8 cellular contexts compared by ENCODE assay signal in the genomic region with DNA sequence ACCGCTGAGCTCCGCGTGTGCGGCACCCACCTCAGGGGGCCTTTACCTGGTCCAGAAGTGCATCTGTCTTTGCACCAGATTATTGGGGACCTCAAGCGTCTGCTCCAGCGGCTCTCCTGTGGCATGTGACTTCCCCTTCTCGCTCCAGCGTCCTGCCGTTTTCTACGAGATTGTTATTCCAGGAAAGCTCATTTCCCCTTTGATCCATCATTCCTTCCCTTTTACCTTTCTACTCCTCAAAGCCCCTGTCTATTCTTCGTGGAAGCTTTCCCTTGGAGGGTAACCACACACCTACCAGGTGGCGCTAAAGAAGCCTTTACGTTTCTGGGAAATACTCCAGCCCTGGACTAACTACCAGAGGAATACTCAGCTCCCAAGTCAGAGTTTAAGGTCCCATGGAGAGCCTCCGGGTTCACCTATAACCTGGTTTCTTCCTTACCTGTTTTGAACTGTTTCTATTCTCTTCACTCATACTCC. TPM values are rescaled to one million over a fixed set of nuclear protein-coding genes. Genes with fewer than 3 reads are reported as not detected.
DNase-seq lines count a peak whose midpoint lies in the region; ATAC-seq and TF ChIP-seq lines count a peak whose summit lies in the region.

No MANE protein-coding gene starts in this region.

- H3F3A ChIP-seq in GM23248 (ENCODE audit: insufficient read depth): no peaks in the 10 kb centered on the region

- no peaks in the 10 kb centered on the region for H4K20me1 ChIP-seq in GM23248 (ENCODE audit: insufficient read depth)

- peaks cover 8% of the 10 kb centered on the region; the same call in 1 of the 2 replicates for H3K4me1 ChIP-seq in GM23248 (ENCODE audit: insufficient read depth)

- H3K4me3 ChIP-seq in AG04450 (ENCODE audit: low read depth, low read length): peak overlapping the region; percentile 92
- peak overlapping the region; percentile 92 for H3K4me3 ChIP-seq in GM23248
- peak overlapping the region; percentile 82 for H3K4me3 ChIP-seq in iPS-11a (ENCODE audit: low read depth, low read length)

- H3K79me2 ChIP-seq in GM23248 (ENCODE audit: insufficient read depth): peaks cover 24% of the 10 kb centered on the region

- peak overlapping the region; percentile 92 for H3K4me3 Mint-ChIP-seq in activated CD8-positive, alpha-beta T cell treated with anti-CD3 and anti-CD28 coated beads for 36 hours
- peak overlapping the region; percentile 86 for H3K4me3 Mint-ChIP-seq in stimulated activated effector memory CD8-positive, alpha-beta T cell treated with anti-CD3 and anti-CD28 coated beads, Interleukin-12 subunit alpha, Interleukin-12 subunit beta, amount 100 ng/mL, for 72 hours

- intact Hi-C loops in activated CD8-positive, alpha-beta T cell treated with anti-CD3 and anti-CD28 coated beads for 36 hours (cut with micrococcal nuclease): no loop called here

- H3K9me3 ChIP-seq in AG04450 (ENCODE audit: control insufficient read depth, insufficient read depth, low read length) (no peaks in the 10 kb centered on the region; the same call in 1 of the 2 replicates), GM23248 (ENCODE audit: low read depth) (no peaks in the 10 kb centered on the region)

- H3K4me1 Mint-ChIP-seq in activated CD8-positive, alpha-beta T cell treated with anti-CD3 and anti-CD28 coated beads for 36 hours (ENCODE audit: low read depth): peaks cover 32% of the 10 kb centered on the region
- peaks cover 21% of the 10 kb centered on the region for H3K4me1 Mint-ChIP-seq in stimulated activated effector memory CD8-positive, alpha-beta T cell treated with anti-CD3 and anti-CD28 coated beads, Interleukin-12 subunit alpha, Interleukin-12 subunit beta, amount 100 ng/mL, for 72 hours

- in situ Hi-C loops in GM23248 (cut with MboI): no loop called here

- peak overlapping the region; percentile 76 for H3K9ac ChIP-seq in GM23248

- WGBS in GM23248 (ENCODE audit: low coverage in 1 of 2, low lambda C conversion rate in 2 of 2, missing lambda C conversion rate in 2 of 2), 2 experiments: 4 to 9% methylated on average over 14 of the region's 14 CpGs

- POLR2A ChIA-PET in AG04450 (lab: Yijun Ruan, JAX): interaction anchor here (1.4 kb wide), 1 partner anchor 17 kb away, joined by 4 read pairs; no protein-coding TSS in a partner anchor
- POLR2A ChIA-PET in activated CD8-positive, alpha-beta T cell treated with anti-CD3 and anti-CD28 coated beads for 36 hours (lab: Charles Lee): interaction anchor here (0.6 to 3.0 kb wide), 4 partner anchors 8 to 220 kb away, joined by 3 to 27 read pairs (median 14); a partner anchor contains a TSS

- H3K27ac ChIP-seq in AG04450 (ENCODE audit: low read depth, low read length) (no peak overlapping the region), GM23248 (no peak overlapping the region)

- H3K27ac Mint-ChIP-seq in activated CD8-positive, alpha-beta T cell treated with anti-CD3 and anti-CD28 coated beads for 36 hours: peak overlapping the region; percentile 84
- peak overlapping the region; percentile 89 for H3K27ac Mint-ChIP-seq in stimulated activated effector memory CD8-positive, alpha-beta T cell treated with anti-CD3 and anti-CD28 coated beads, Interleukin-12 subunit alpha, Interleukin-12 subunit beta, amount 100 ng/mL, for 72 hours

- CTCF ChIA-PET in AG04450 (lab: Charles Lee): interaction anchor here (2.1 to 2.3 kb wide), 2 partner anchors 11 to 17 kb away, joined by 10 to 15 read pairs; a partner anchor contains a TSS
- CTCF ChIA-PET in activated CD8-positive, alpha-beta T cell treated with anti-CD3 and anti-CD28 coated beads for 36 hours (lab: Charles Lee): interaction anchor here (0.7 to 3.7 kb wide), 6 partner anchors 9 to 277 kb away, joined by 3 to 21 read pairs (median 4); no protein-coding TSS in a partner anchor

- H3K27me3 ChIP-seq in AG04450 (ENCODE audit: control insufficient read depth, insufficient read depth, low read length): peaks cover 10% of the 10 kb centered on the region
- no peaks in the 10 kb centered on the region for H3K27me3 ChIP-seq in GM23248 (replicated peaks; ENCODE audit: insufficient read depth)

- ATAC-seq in activated CD8-positive, alpha-beta T cell treated with anti-CD3 and anti-CD28 coated beads for 36 hours: no peak
- ATAC-seq in stimulated activated effector memory CD8-positive, alpha-beta T cell treated with anti-CD3 and anti-CD28 coated beads, Interleukin-12 subunit alpha, Interleukin-12 subunit beta, amount 100 ng/mL, for 72 hours: no peak
- no peak for ATAC-seq in HG02852 (IDR thresholded peaks at IDR 0.05; ENCODE audit: unreplicated experiment)

- DNase-seq in AG04450 (ENCODE audit: low read depth, low spot score): no peak
- peak; percentile 28 for DNase-seq in GM23248
- no peak for DNase-seq in activated CD8-positive, alpha-beta T cell treated with anti-CD3 and anti-CD28 coated beads for 36 hours
- no peak for DNase-seq in stimulated activated effector memory CD8-positive, alpha-beta T cell treated with anti-CD3 and anti-CD28 coated beads, Interleukin-12 subunit alpha, Interleukin-12 subunit beta, amount 100 ng/mL, for 72 hours (ENCODE audit: low spot score in 2 of 2)
- no peak for DNase-seq in NCI-H1436 treated with DMSO at 0.1 percent for 48 hours (lab: John Stamatoyannopoulos, UW)
- no peak for DNase-seq in NCI-H1930 (lab: John Stamatoyannopoulos, UW)

- H3K36me3 Mint-ChIP-seq in activated CD8-positive, alpha-beta T cell treated with anti-CD3 and anti-CD28 coated beads for 36 hours (ENCODE audit: low read depth): peaks cover 53% of the 10 kb centered on the region
- H3K36me3 Mint-ChIP-seq in stimulated activated effector memory CD8-positive, alpha-beta T cell treated with anti-CD3 and anti-CD28 coated beads, Interleukin-12 subunit alpha, Interleukin-12 subunit beta, amount 100 ng/mL, for 72 hours: peaks cover 52% of the 10 kb centered on the region

- peak overlapping the region; percentile 98 for H3K4me2 ChIP-seq in GM23248 (ENCODE audit: unreplicated experiment)

- H3K36me3 ChIP-seq in GM23248 (ENCODE audit: low read depth): no peaks in the 10 kb centered on the region

- H3K27me3 Mint-ChIP-seq in activated CD8-positive, alpha-beta T cell treated with anti-CD3 and anti-CD28 coated beads for 36 hours: no peaks in the 10 kb centered on the region

- peak overlapping the region; percentile 91 for H2AFZ ChIP-seq in GM23248

- H3K9me2 ChIP-seq in GM23248 (ENCODE audit: insufficient read depth): no peaks in the 10 kb centered on the region

- no peaks in the 10 kb centered on the region for H3K9me3 Mint-ChIP-seq in activated CD8-positive, alpha-beta T cell treated with anti-CD3 and anti-CD28 coated beads for 36 hours
- no peaks in the 10 kb centered on the region for H3K9me3 Mint-ChIP-seq in stimulated activated effector memory CD8-positive, alpha-beta T cell treated with anti-CD3 and anti-CD28 coated beads, Interleukin-12 subunit alpha, Interleukin-12 subunit beta, amount 100 ng/mL, for 72 hours

- 0 out of 2 replicates have a peak, but pooled peaks have one; percentile 0 for TF ChIP-seq CTCF in AG04450 (IDR thresholded peaks at IDR 0.05; ENCODE audit: low read depth, low read length)
- no peak for TF ChIP-seq CTCF in activated CD8-positive, alpha-beta T cell treated with anti-CD3 and anti-CD28 coated beads for 36 hours (IDR thresholded peaks at IDR 0.05)

RNA-seq across cellular contexts. Expression of a gene that starts 1.5 kb away (rescaled TPM):
- polyA plus RNA-seq in AG04450 (2011; rRNA removed) (30.0 and 34.1 TPM in 2 replicates), GM23248 (2016; fragmentation: Nextera tagmentation; extraction: Ambion mirVana) (27.4 and 29.2 TPM in 2 replicates)
- 34.1 and 35.3 TPM in 2 replicates for polyA minus RNA-seq in AG04450 (2011; rRNA and poly(A)+ RNA removed)
- total RNA-seq in GM23248 (2014; rRNA removed; shearing (Covaris generic)): 24.0 and 27.6 TPM in 2 replicates
- 100 to 1,000 TPM; 206 to 219 TPM for total RNA-seq in activated CD8-positive, alpha-beta T cell treated with anti-CD3 and anti-CD28 coated beads for 36 hours

RNA-seq across cellular contexts. Expression of a gene that starts 16.2 kb away (rescaled TPM):
- polyA plus RNA-seq in AG04450 (2011; rRNA removed): 17.4 and 18.6 TPM in 2 replicates
- 23.6 and 42.5 TPM in 2 replicates for polyA minus RNA-seq in AG04450 (2011; rRNA and poly(A)+ RNA removed)
- 14.4 and 15.7 TPM in 2 replicates for total RNA-seq in GM23248 (2014; rRNA removed; shearing (Covaris generic))
- polyA plus RNA-seq in GM23248 (2016; fragmentation: Nextera tagmentation; extraction: Ambion mirVana): 19.1 and 21.9 TPM in 2 replicates
- total RNA-seq in activated CD8-positive, alpha-beta T cell treated with anti-CD3 and anti-CD28 coated beads for 36 hours: 10 to 100 TPM; 25.4 to 25.8 TPM

RNA-seq across cellular contexts. Expression of a gene that starts 38.6 kb away (rescaled TPM):
- polyA plus RNA-seq in AG04450 (2011; rRNA removed) (0.66 and 0.99 TPM in 2 replicates), GM23248 (2016; fragmentation: Nextera tagmentation; extraction: Ambion mirVana) (0.24 and 0.46 TPM in 2 replicates)
- 0.74 and 0.92 TPM in 2 replicates for polyA minus RNA-seq in AG04450 (2011; rRNA and poly(A)+ RNA removed)
- not detected in 2 replicates for total RNA-seq in GM23248 (2014; rRNA removed; shearing (Covaris generic))
- total RNA-seq in activated CD8-positive, alpha-beta T cell treated with anti-CD3 and anti-CD28 coated beads for 36 hours: not detected
